ENCODE assay signal across 8 cellular contexts in genomic region chr3:195558602-195559001, GRCh38. TPM values are rescaled to one million over a fixed set of nuclear protein-coding genes. Genes with fewer than 3 reads are reported as not detected.
A peak's percentile ranks its signal among the peaks of the same experiment; 100 is the strongest.
DNase-seq lines count a peak whose midpoint lies in the region; ATAC-seq, FAIRE-seq and TF ChIP-seq lines count a peak whose summit lies in the region.

No MANE protein-coding gene starts in this region.

- RAD21 ChIA-PET in GM12878 (lab: Charles Lee; ENCODE audit: unreplicated experiment): interaction anchor here (1.0 to 1.1 kb wide), 2 partner anchors 21 to 287 kb away, joined by 3 read pairs; partner anchors contain the start of gene XXYLT1

- H3K4me1 ChIP-seq in CD4-positive, CD25-positive, alpha-beta regulatory T cell (ENCODE audit: control insufficient read depth, insufficient read depth, low read length, poor library complexity, severe bottlenecking): peaks cover 4% of the 10 kb centered on the region
- H3K4me1 ChIP-seq in GM12878 (ENCODE audit: control insufficient read depth, insufficient read depth, low read length) (no peaks in the 10 kb centered on the region), mucosa of descending colon (ENCODE audit: low read depth) (peaks cover 8% of the 10 kb centered on the region)

- no peaks in the 10 kb centered on the region for H4K20me1 ChIP-seq in GM12878 (ENCODE audit: control insufficient read depth, insufficient read depth)

- TF ChIP-seq RAD21 in GM12878 (IDR thresholded peaks at IDR 0.05; ENCODE audit: insufficient read depth, low read depth, low read length): peak; percentile 84

- H2AFZ ChIP-seq in GM12878 (ENCODE audit: control insufficient read depth, low read depth, low read length): no peak overlapping the region

- H3K9me3 ChIP-seq in CD4-positive, CD25-positive, alpha-beta regulatory T cell (ENCODE audit: control insufficient read depth in 2 of 2, low read length in 2 of 2): no peaks in the 10 kb centered on the region
- no peaks in the 10 kb centered on the region for H3K9me3 ChIP-seq in GM12878 (replicated peaks; ENCODE audit: control insufficient read depth, insufficient read depth, low read length)
- H3K9me3 ChIP-seq in mucosa of descending colon: no peaks in the 10 kb centered on the region

- H3K27ac ChIP-seq in CD4-positive, CD25-positive, alpha-beta regulatory T cell (ENCODE audit: insufficient read depth, low read length, poor library complexity, severe bottlenecking): no peak overlapping the region
- H3K27ac ChIP-seq in GM12878 (ENCODE audit: control insufficient read depth, insufficient read depth): no peak overlapping the region

- no peak overlapping the region for H3K4me2 ChIP-seq in GM12878 (ENCODE audit: control insufficient read depth, insufficient read depth)

- no peak for TF ChIP-seq EP300 in GM12878 (IDR thresholded peaks at IDR 0.05; ENCODE audit: borderline replicate concordance in 1 of 2, control insufficient read depth in 1 of 2, low read depth in 2 of 2, low read length in 2 of 2)

- no peak for TF ChIP-seq POLR2A in GM12878 (IDR thresholded peaks at IDR 0.05; ENCODE audit: low read depth, low read length)

- H3K4me3 ChIP-seq in CD4-positive, CD25-positive, alpha-beta regulatory T cell (ENCODE audit: low read depth, low read length): no peak overlapping the region
- H3K4me3 ChIP-seq in GM12878 (no peak overlapping the region), mucosa of descending colon (no peak overlapping the region)

- no peaks in the 10 kb centered on the region for H3K27me3 ChIP-seq in CD4-positive, CD25-positive, alpha-beta regulatory T cell (ENCODE audit: control insufficient read depth, insufficient read depth, low read length)
- no peaks in the 10 kb centered on the region for H3K27me3 ChIP-seq in GM12878 (replicated peaks in 1 of 2; ENCODE audit: control insufficient read depth in 2 of 2, insufficient read depth in 2 of 2, low read length in 1 of 2)

- peaks cover 4 to 25% (median 17%) of the 10 kb centered on the region in 4 donors for H3K4me1 Mint-ChIP-seq in CD4-positive, CD25-positive, alpha-beta regulatory T cell
- peaks cover 27% of the 10 kb centered on the region for H3K4me1 Mint-ChIP-seq in activated T-helper 2 cell treated with anti-CD3 and anti-CD28 coated beads, Interferon-gamma antibody, Interleukin-2, Interleukin-4, amounts not matched to agents 10 μg/mL and 5 μg/mL and 100 μg/mL, durations not matched to agents 14 hours and 24 hours and 36 hours (ENCODE audit: low read depth)

- intact Hi-C loops in GM12878 (cut with micrococcal nuclease; ENCODE audit: unreplicated experiment): loop anchor here (2.0 kb wide), 1 partner anchor 292 kb away; no protein-coding TSS in a partner anchor
- intact Hi-C loops in mucosa of descending colon (cut with DNase I, micrococcal nuclease): no loop called here
- intact Hi-C loops in activated T-helper 2 cell treated with anti-CD3 and anti-CD28 coated beads, Interferon-gamma antibody, Interleukin-2, Interleukin-4, amounts not matched to agents 10 μg/mL and 5 μg/mL and 100 μg/mL, durations not matched to agents 14 hours and 24 hours and 36 hours (cut with micrococcal nuclease): loop anchor here (2.0 kb wide), 1 partner anchor 292 kb away; no protein-coding TSS in a partner anchor
- intact Hi-C loops in posterior vena cava (cut with DNase I): no loop called here

- SMC1A ChIA-PET in GM12878 (lab: Charles Lee; ENCODE audit: uncharacterized antibody, unreplicated experiment): interaction anchor here (0.6 to 1.2 kb wide), 2 partner anchors 14 to 150 kb away, joined by 3 to 5 read pairs; no protein-coding TSS in a partner anchor

- H3K27ac Mint-ChIP-seq in CD4-positive, CD25-positive, alpha-beta regulatory T cell: peak overlapping the region in 2 of 3 donors; percentile 5 to 79
- no peak overlapping the region for H3K27ac Mint-ChIP-seq in activated T-helper 2 cell treated with anti-CD3 and anti-CD28 coated beads, Interferon-gamma antibody, Interleukin-2, Interleukin-4, amounts not matched to agents 10 μg/mL and 5 μg/mL and 100 μg/mL, durations not matched to agents 14 hours and 24 hours and 36 hours

- WGBS in GM12878 (ENCODE audit: insufficient coverage, insufficient replicate concordance, low lambda C conversion rate, missing lambda C conversion rate): 65% methylated on average over 3 of the region's 3 CpGs

- peaks cover 6% of the 10 kb centered on the region for H3K27me3 Mint-ChIP-seq in CD4-positive, CD25-positive, alpha-beta regulatory T cell
- H3K27me3 Mint-ChIP-seq in activated T-helper 2 cell treated with anti-CD3 and anti-CD28 coated beads, Interferon-gamma antibody, Interleukin-2, Interleukin-4, amounts not matched to agents 10 μg/mL and 5 μg/mL and 100 μg/mL, durations not matched to agents 14 hours and 24 hours and 36 hours (ENCODE audit: low read depth): no peaks in the 10 kb centered on the region

- no peak overlapping the region for H3K4me3 Mint-ChIP-seq in CD4-positive, CD25-positive, alpha-beta regulatory T cell
- no peak overlapping the region for H3K4me3 Mint-ChIP-seq in activated T-helper 2 cell treated with anti-CD3 and anti-CD28 coated beads, Interferon-gamma antibody, Interleukin-2, Interleukin-4, amounts not matched to agents 10 μg/mL and 5 μg/mL and 100 μg/mL, durations not matched to agents 14 hours and 24 hours and 36 hours (ENCODE audit: low read depth)

- no TSS peak for BruUV-seq in GM12878 (replicated peaks; lab: Mats Ljungman, UMichigan)

- POLR2A ChIA-PET in GM12878 (lab: Charles Lee): no interaction called here

- H3K79me2 ChIP-seq in GM12878 (ENCODE audit: control insufficient read depth, insufficient read depth, low read length): no peaks in the 10 kb centered on the region

- CTCF ChIA-PET in GM12878 (lab: Yijun Ruan, JAX): interaction anchor here (0.6 to 1.6 kb wide), 4 partner anchors 10 to 340 kb away, joined by 3 to 4 read pairs (median 3); no protein-coding TSS in a partner anchor

- DNase-seq in CD4-positive, CD25-positive, alpha-beta regulatory T cell: peak in 2 of 3 donors; percentile 69 to 80
- DNase-seq in GM18507 (ENCODE audit: extremely low spot score, insufficient read length, low read depth) (no peak), NCI-H2196 treated with DMSO at 0.1 percent for 48 hours (lab: John Stamatoyannopoulos, UW; ENCODE audit: unreplicated experiment) (peak; percentile 77), GM12878 (ENCODE audit: low read depth, low spot score) (no peak), mucosa of descending colon (peak in 2 of 3 donors; percentile 37 to 70), posterior vena cava (ENCODE audit: low spot score) (no peak)
- DNase-seq in activated T-helper 2 cell treated with anti-CD3 and anti-CD28 coated beads, Interferon-gamma antibody, Interleukin-2, Interleukin-4, amounts not matched to agents 10 μg/mL and 5 μg/mL and 100 μg/mL, durations not matched to agents 14 hours and 24 hours and 36 hours (ENCODE audit: low spot score): no peak

- no peaks in the 10 kb centered on the region for H3K36me3 Mint-ChIP-seq in CD4-positive, CD25-positive, alpha-beta regulatory T cell
- H3K36me3 Mint-ChIP-seq in activated T-helper 2 cell treated with anti-CD3 and anti-CD28 coated beads, Interferon-gamma antibody, Interleukin-2, Interleukin-4, amounts not matched to agents 10 μg/mL and 5 μg/mL and 100 μg/mL, durations not matched to agents 14 hours and 24 hours and 36 hours (ENCODE audit: low read depth): no peaks in the 10 kb centered on the region

- H3K9ac ChIP-seq in GM12878 (ENCODE audit: control insufficient read depth, insufficient read depth, low read length): no peak overlapping the region

- FAIRE-seq in GM18507 (lab: Jason Lieb, UNC) (peak; percentile 31), GM12878 (lab: Jason Lieb, UNC) (no peak)

- in situ Hi-C loops in GM12878 (cut with MboI): no loop called here

- ATAC-seq in CD4-positive, CD25-positive, alpha-beta regulatory T cell (ENCODE audit: low read depth in 2 of 2): peak; percentile 65 to 83
- peak; percentile 82 for ATAC-seq in GM12878
- peak; percentile 95 for ATAC-seq in mucosa of descending colon
- no peak for ATAC-seq in GM18867 (IDR thresholded peaks at IDR 0.05; ENCODE audit: unreplicated experiment)

- H3K36me3 ChIP-seq in CD4-positive, CD25-positive, alpha-beta regulatory T cell (ENCODE audit: control insufficient read depth, insufficient read depth, low read length): no peaks in the 10 kb centered on the region
- H3K36me3 ChIP-seq in GM12878 (ENCODE audit: control insufficient read depth in 2 of 2, insufficient read depth in 2 of 2, low read length in 1 of 2) (no peaks in the 10 kb centered on the region), mucosa of descending colon (ENCODE audit: low read depth) (no peaks in the 10 kb centered on the region)

- H3K9me3 Mint-ChIP-seq in CD4-positive, CD25-positive, alpha-beta regulatory T cell: peaks cover 0 to 1% (median 0%) of the 10 kb centered on the region in 7 donors
- no peaks in the 10 kb centered on the region for H3K9me3 Mint-ChIP-seq in activated T-helper 2 cell treated with anti-CD3 and anti-CD28 coated beads, Interferon-gamma antibody, Interleukin-2, Interleukin-4, amounts not matched to agents 10 μg/mL and 5 μg/mL and 100 μg/mL, durations not matched to agents 14 hours and 24 hours and 36 hours

- TF ChIP-seq CTCF in GM12878 (IDR thresholded peaks at IDR 0.05 in 2 of 3, conservative IDR thresholded peaks at IDR 0.05 in 1 of 3; ENCODE audit: control insufficient read depth in 2 of 3, extremely low read depth in 1 of 3, insufficient read depth in 1 of 3, low read depth in 3 of 3, low read length in 3 of 3) (peak; percentile 61 to 77 (median 65); a peak in 5 of 6 replicates), mucosa of descending colon (IDR thresholded peaks at IDR 0.05) (peak; percentile 32)

RNA-seq across cellular contexts. Expression of gene PPP1R2, which starts 15.5 kb away (rescaled TPM):
- 169 TPM for total RNA-seq in CD4-positive, CD25-positive, alpha-beta regulatory T cell
- 100 to 1,000 TPM; 253 to 337 (median 306) TPM for polyA plus RNA-seq in CD4-positive, CD25-positive, alpha-beta regulatory T cell
- total RNA-seq in GM12878 (2013; cell fraction: nucleolus; rRNA removed): 67.5 and 70.0 TPM in 2 replicates
- total RNA-seq in GM12878 (2014; rRNA removed): 97.5 and 116 TPM in 2 replicates
- total RNA-seq in GM12878 (2014; rRNA removed; fragmentation: Illumina TruSeq; extraction: Trizol): 49.1 and 50.4 TPM in 2 replicates
- 44.7 and 45.1 TPM in 2 replicates for total RNA-seq in GM12878 (2021)
- polyA plus RNA-seq in GM12878 (2011; ENCODE audit: low read depth): 45.4 TPM
- polyA plus RNA-seq in GM12878 (2011; rRNA removed): 60.3 and 67.0 TPM in 2 replicates
- polyA plus RNA-seq in GM12878 (2011; cell fraction: cytosol; rRNA removed): 22.5 and 61.3 TPM in 2 replicates
- polyA plus RNA-seq in GM12878 (2011; cell fraction: nucleus; rRNA removed): 30.7 and 31.6 TPM in 2 replicates
- 27.1 and 43.5 TPM in 2 replicates for polyA plus RNA-seq in GM12878 (2012)
- polyA plus RNA-seq in GM12878 (2014; fragmentation: Illumina TruSeq; extraction: Trizol): 38.8 and 68.6 TPM in 2 replicates
- polyA plus RNA-seq in GM12878 (2014; fragmentation: Nextera tagmentation; extraction: Ambion mirVana): 10 to 100 TPM; 10.5 to 22.7 TPM
- 26.6 and 42.3 TPM in 2 replicates for polyA plus RNA-seq in GM12878 (2014; rRNA removed)
- polyA plus RNA-seq in GM12878 (2016; fragmentation: Nextera tagmentation; extraction: Ambion mirVana): 10 to 100 TPM; 88.6 to 96.1 TPM
- polyA minus RNA-seq in GM12878 (2011; rRNA and poly(A)+ RNA removed): 26.1 and 27.0 TPM in 2 replicates
- polyA minus RNA-seq in GM12878 (2011; cell fraction: cytosol; rRNA and poly(A)+ RNA removed): 20.7 and 22.4 TPM in 2 replicates
- polyA minus RNA-seq in GM12878 (2011; cell fraction: nucleus; rRNA and poly(A)+ RNA removed): 39.8 and 57.0 TPM in 2 replicates
- total RNA-seq in mucosa of descending colon: 10 to 100 TPM; 42.6 to 60.0 (median 46.2) TPM
- 74.2 and 75.0 TPM in 2 replicates for total RNA-seq in activated T-helper 2 cell treated with anti-CD3 and anti-CD28 coated beads, Interferon-gamma antibody, Interleukin-2, Interleukin-4, amounts not matched to agents 10 μg/mL and 5 μg/mL and 100 μg/mL, durations not matched to agents 14 hours and 24 hours and 36 hours
- total RNA-seq in posterior vena cava: 10 to 100 TPM; 56.7 to 62.6 TPM

RNA-seq across cellular contexts. Expression of gene APOD, which starts 25.1 kb away (rescaled TPM):
- not detected for total RNA-seq in CD4-positive, CD25-positive, alpha-beta regulatory T cell
- polyA plus RNA-seq in CD4-positive, CD25-positive, alpha-beta regulatory T cell: under 1 TPM in 1 of 4 donors, not detected in 3; 0.60 TPM
- not detected in 2 replicates for total RNA-seq in GM12878 (2013; cell fraction: nucleolus; rRNA removed)
- total RNA-seq in GM12878 (2014; rRNA removed): 0.06 TPM in 1 of 2 replicates, not detected in the other
- not detected in 2 replicates for total RNA-seq in GM12878 (2014; rRNA removed; fragmentation: Illumina TruSeq; extraction: Trizol)
- not detected in 2 replicates for total RNA-seq in GM12878 (2021)
- not detected for polyA plus RNA-seq in GM12878 (2011; ENCODE audit: low read depth)
- polyA plus RNA-seq in GM12878 (2011; rRNA removed): 0.35 and 0.48 TPM in 2 replicates
- 0.25 and 0.39 TPM in 2 replicates for polyA plus RNA-seq in GM12878 (2011; cell fraction: cytosol; rRNA removed)
- not detected in 2 replicates for polyA plus RNA-seq in GM12878 (2011; cell fraction: nucleus; rRNA removed)
- 0.45 and 0.73 TPM in 2 replicates for polyA plus RNA-seq in GM12878 (2012)
- 0.12 TPM in 1 of 2 replicates, not detected in the other for polyA plus RNA-seq in GM12878 (2014; fragmentation: Illumina TruSeq; extraction: Trizol)
- under 1 TPM; 0.31 to 0.47 TPM for polyA plus RNA-seq in GM12878 (2014; fragmentation: Nextera tagmentation; extraction: Ambion mirVana)
- not detected in 2 replicates for polyA plus RNA-seq in GM12878 (2014; rRNA removed)
- polyA plus RNA-seq in GM12878 (2016; fragmentation: Nextera tagmentation; extraction: Ambion mirVana): under 1 TPM; 0.58 to 0.77 TPM
- polyA minus RNA-seq in GM12878 (2011; rRNA and poly(A)+ RNA removed): 0.37 and 1.2 TPM in 2 replicates
- polyA minus RNA-seq in GM12878 (2011; cell fraction: cytosol; rRNA and poly(A)+ RNA removed): not detected in 2 replicates
- polyA minus RNA-seq in GM12878 (2011; cell fraction: nucleus; rRNA and poly(A)+ RNA removed): not detected in 2 replicates
- total RNA-seq in mucosa of descending colon: 10 to 100 TPM in 2 of 3 donors, 1 to 10 TPM in 1; 8.7 to 73.6 (median 10.7) TPM
- 0.87 and 1.3 TPM in 2 replicates for total RNA-seq in activated T-helper 2 cell treated with anti-CD3 and anti-CD28 coated beads, Interferon-gamma antibody, Interleukin-2, Interleukin-4, amounts not matched to agents 10 μg/mL and 5 μg/mL and 100 μg/mL, durations not matched to agents 14 hours and 24 hours and 36 hours
- 100 to 1,000 TPM; 221 to 388 TPM for total RNA-seq in posterior vena cava

Comparison
In these comparisons a context has a peak if more than half of its experiments do, and no peak if none do; other contexts are left out.
1. DNase-seq: peak in CD4-positive, CD25-positive, alpha-beta regulatory T cell (2 of 3), NCI-H2196 treated with DMSO at 0.1 percent for 48 hours (single experiment) and mucosa of descending colon (2 of 3); none in GM18507 (single experiment), GM12878 (single experiment), activated T-helper 2 cell treated with anti-CD3 and anti-CD28 coated beads, Interferon-gamma antibody, Interleukin-2, Interleukin-4, amounts not matched to agents 10 μg/mL and 5 μg/mL and 100 μg/mL, durations not matched to agents 14 hours and 24 hours and 36 hours (single experiment) and posterior vena cava (single experiment).
2. intact Hi-C loops: an anchor here in GM12878 (2.0 kb wide) and activated T-helper 2 cell treated with anti-CD3 and anti-CD28 coated beads, Interferon-gamma antibody, Interleukin-2, Interleukin-4, amounts not matched to agents 10 μg/mL and 5 μg/mL and 100 μg/mL, durations not matched to agents 14 hours and 24 hours and 36 hours (2.0 kb wide); none called in mucosa of descending colon and posterior vena cava.